In the genomic region with DNA sequence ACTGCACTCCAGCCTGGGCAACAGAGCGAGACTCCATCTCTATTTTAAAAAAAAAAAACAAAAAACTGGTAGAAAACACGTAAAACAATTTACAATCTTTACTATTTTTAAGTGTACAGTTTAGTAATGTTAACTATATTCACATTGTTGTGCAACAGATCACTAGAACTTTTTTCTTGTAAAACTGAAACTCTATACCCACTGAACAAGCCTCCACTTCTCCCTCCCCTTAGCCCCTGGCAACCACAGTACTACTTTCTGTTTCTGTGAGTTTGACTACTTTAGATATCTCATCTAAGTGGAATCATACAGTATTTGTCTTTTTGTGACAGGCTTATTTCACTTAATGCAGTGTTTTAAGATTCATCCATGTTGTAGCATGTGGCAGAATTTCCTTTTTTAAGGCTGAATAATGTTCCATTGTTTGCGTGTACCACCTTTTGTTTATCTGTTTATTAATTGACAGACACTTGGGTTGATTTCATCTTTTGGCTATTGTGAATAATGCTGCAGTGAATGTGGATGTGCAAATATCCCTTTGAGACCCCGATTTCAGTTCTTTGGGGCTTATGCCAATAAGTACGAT, we compare ENCODE assay signal across 2 cellular contexts.
A peak's percentile ranks its signal among the peaks of the same experiment; 100 is the strongest.
TF ChIP-seq lines count a peak whose summit lies in the region.

No MANE protein-coding gene starts in this region.

TF ChIP-seq in IMR-90, 13 proteins besides CTCF, POLR2A, EP300 and RAD21:
- TF ChIP-seq CEBPB (IDR thresholded peaks at IDR 0.05; ENCODE audit: low read depth, low read length) (peak; percentile 63), SMC3 (IDR thresholded peaks at IDR 0.05; ENCODE audit: low read depth, low read length) (no peak), MAZ (IDR thresholded peaks at IDR 0.05; ENCODE audit: borderline replicate concordance, low read depth, low read length) (no peak), BHLHE40 (IDR thresholded peaks at IDR 0.05; ENCODE audit: low read depth, low read length) (no peak), FOS (IDR thresholded peaks at IDR 0.05; ENCODE audit: low read depth, low read length) (no peak), CHD1 (IDR thresholded peaks at IDR 0.05; ENCODE audit: low read depth, low read length) (no peak)

TF ChIP-seq in SK-N-SH, 30 proteins besides CTCF, POLR2A, EP300 and RAD21:
- TF ChIP-seq IRF3 (IDR thresholded peaks at IDR 0.05; ENCODE audit: low read depth, low read length): no peak
- TF ChIP-seq TEAD4 (IDR thresholded peaks at IDR 0.05; ENCODE audit: borderline replicate concordance, insufficient read depth): no peak
- TF ChIP-seq POLR2AphosphoS5 (IDR thresholded peaks at IDR 0.05; ENCODE audit: low read depth, low read length): no peak
- no peak for TF ChIP-seq NFIC (IDR thresholded peaks at IDR 0.05; ENCODE audit: borderline replicate concordance)
- no peak for TF ChIP-seq RCOR1 (IDR thresholded peaks at IDR 0.05; ENCODE audit: low read length)
- TF ChIP-seq TAF1 (IDR thresholded peaks at IDR 0.05; ENCODE audit: borderline replicate concordance, low read depth, low read length): no peak
- TF ChIP-seq YY1 (IDR thresholded peaks at IDR 0.05; ENCODE audit: low read depth): no peak
- no peak for TF ChIP-seq ELF1 (IDR thresholded peaks at IDR 0.05)
- TF ChIP-seq, protein P1, sequence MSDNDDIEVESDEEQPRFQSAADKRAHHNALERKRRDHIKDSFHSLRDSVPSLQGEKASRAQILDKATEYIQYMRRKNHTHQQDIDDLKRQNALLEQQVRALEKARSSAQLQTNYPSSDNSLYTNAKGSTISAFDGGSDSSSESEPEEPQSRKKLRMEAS (IDR thresholded peaks at IDR 0.05; ENCODE audit: low read depth): no peak
- TF ChIP-seq REST (IDR thresholded peaks at IDR 0.05; ENCODE audit: low read depth, low read length): no peak
- TF ChIP-seq TCF12 (IDR thresholded peaks at IDR 0.05): no peak
- TF ChIP-seq SMC3 (IDR thresholded peaks at IDR 0.05; ENCODE audit: low read depth, low read length): no peak
- TF ChIP-seq GATA2 (CRISPR knock-in tag; IDR thresholded peaks at IDR 0.05): no peak
- no peak for TF ChIP-seq SIN3A (IDR thresholded peaks at IDR 0.05; ENCODE audit: borderline replicate concordance, low read depth, low read length)
- no peak for TF ChIP-seq JUND (IDR thresholded peaks at IDR 0.05)
- TF ChIP-seq RFX5 (IDR thresholded peaks at IDR 0.05; ENCODE audit: low read length): no peak
- TF ChIP-seq MEF2A (IDR thresholded peaks at IDR 0.05; ENCODE audit: borderline replicate concordance, low read depth): no peak
- TF ChIP-seq CHD2 (IDR thresholded peaks at IDR 0.05; ENCODE audit: low read length, partially characterized antibody): no peak
